In genomic region chr6:25290306-25291060, GRCh38 we compare ENCODE assay signal across 23 cellular contexts. TPM values are rescaled to one million over a fixed set of nuclear protein-coding genes. Genes with fewer than 3 reads are reported as not detected.
DNase-seq lines count a peak whose midpoint lies in the region; ATAC-seq, FAIRE-seq and TF ChIP-seq lines count a peak whose summit lies in the region.
"Had no signal": no experiment of that assay in that cellular context is flagged by ENCODE, and none has a peak within 500 bp of the region (broad histone marks: within the 10 kb centered on the region; RNA-seq: fewer than 3 reads in every experiment).

No MANE protein-coding gene starts in this region.

- no peak overlapping the region for H3K4me3 ChIP-seq in adipocyte (ENCODE audit: low read length)
- no peak overlapping the region for H3K4me3 ChIP-seq in tibial artery
- H3K4me3 ChIP-seq: K562, PC-9 had no signal

- no peaks in the 10 kb centered on the region for H3K9me3 Mint-ChIP-seq in endothelial cell (ENCODE audit: unreplicated experiment)
- H3K9me3 Mint-ChIP-seq in neural crest cell: no peaks in the 10 kb centered on the region
- H3K9me3 Mint-ChIP-seq: CD4-positive, CD25-positive, alpha-beta regulatory T cell; H9 had no signal

- H3K9me3 ChIP-seq in adipocyte (ENCODE audit: control insufficient read depth, low read length) (no peaks in the 10 kb centered on the region), tibial artery (no peaks in the 10 kb centered on the region)

- no peak overlapping the region for H3K4me3 Mint-ChIP-seq in endothelial cell (ENCODE audit: unreplicated experiment)
- H3K4me3 Mint-ChIP-seq in neural crest cell: no peak overlapping the region
- H3K4me3 Mint-ChIP-seq: CD4-positive, CD25-positive, alpha-beta regulatory T cell; H9 had no signal

- H3K27me3 Mint-ChIP-seq in endothelial cell (ENCODE audit: unreplicated experiment) (peaks cover 2% of the 10 kb centered on the region), neural crest cell (ENCODE audit: low read depth) (no peaks in the 10 kb centered on the region)

- peak overlapping the region; percentile 33 for H3K9ac ChIP-seq in adipocyte (ENCODE audit: low read length)

- DNase-seq in adipocyte (ENCODE audit: low read depth) (no peak), endothelial cell (ENCODE audit: low spot score) (no peak), neural crest cell (ENCODE audit: low read depth, low spot score) (no peak), tibial artery (no peak), anterior cingulate cortex (lab: John Stamatoyannopoulos, UW) (no peak), frontal cortex (ENCODE audit: low spot score in 2 of 2) (no peak)
- DNase-seq: CD4-positive, CD25-positive, alpha-beta regulatory T cell; DMS79; H9; MM.1S; NCI-H1092; NCI-H1436 treated with DMSO at 0.1 percent for 48 hours; NCI-H1930; NCI-H226; NCI-H510A treated with DMSO at 0.1 percent for 48 hours; NCI-H748 treated with DMSO at 0.1 percent for 48 hours; PC-9; RPMI8226; SIG-M5 had no signal

- peaks cover 32% of the 10 kb centered on the region for H3K4me1 ChIP-seq in adipocyte (ENCODE audit: control insufficient read depth, insufficient read depth, low read length)
- H3K4me1 ChIP-seq in tibial artery: peaks cover 0 to 98% (median 29%) of the 10 kb centered on the region in 4 donors

- no peak for ATAC-seq in GM18861 (IDR thresholded peaks at IDR 0.05; ENCODE audit: unreplicated experiment)
- ATAC-seq: HepG2, K562 had no signal

- H3K4me1 Mint-ChIP-seq in endothelial cell (ENCODE audit: unreplicated experiment) (peaks cover 18% of the 10 kb centered on the region), neural crest cell (no peaks in the 10 kb centered on the region)

- FAIRE-seq in frontal cortex (lab: Jason Lieb, UNC): no peak
- FAIRE-seq: HepG2, K562 had no signal

- intact Hi-C loops in tibial artery (cut with DNase I; ENCODE audit: low total_unique reads): no loop called here

- H3K27me3 ChIP-seq in adipocyte (replicated peaks; ENCODE audit: control insufficient read depth, insufficient read depth, low read length) (no peaks in the 10 kb centered on the region), tibial artery (no peaks in the 10 kb centered on the region)

- TF ChIP-seq CTCF in endothelial cell (IDR thresholded peaks at IDR 0.05; ENCODE audit: unreplicated experiment): no peak
- no peak for TF ChIP-seq CTCF in neural crest cell (conservative IDR thresholded peaks at IDR 0.05)
- TF ChIP-seq CTCF in tibial artery (IDR thresholded peaks at IDR 0.05): no peak

- H3K27ac Mint-ChIP-seq in endothelial cell (ENCODE audit: unreplicated experiment): peak overlapping the region; percentile 59
- H3K27ac Mint-ChIP-seq in neural crest cell (ENCODE audit: unreplicated experiment): peak overlapping the region; percentile 78
- H3K27ac Mint-ChIP-seq: CD4-positive, CD25-positive, alpha-beta regulatory T cell had no signal

- H3K27ac ChIP-seq in tibial artery: peak overlapping the region; percentile 41 to 91
- H3K27ac ChIP-seq: HL-60, PC-9 had no signal

- H3K36me3 ChIP-seq in adipocyte (ENCODE audit: control insufficient read depth, insufficient read depth, low read length, severe bottlenecking) (no peaks in the 10 kb centered on the region), tibial artery (peaks cover 0 to 6% (median 0%) of the 10 kb centered on the region in 3 donors)

- H3K36me3 Mint-ChIP-seq in endothelial cell (ENCODE audit: low read depth, unreplicated experiment) (peaks cover 5% of the 10 kb centered on the region), neural crest cell (ENCODE audit: low read depth) (no peaks in the 10 kb centered on the region)
- H3K36me3 Mint-ChIP-seq: CD4-positive, CD25-positive, alpha-beta regulatory T cell had no signal

RNA-seq across cellular contexts. Expression of gene CARMIL1, which starts 11.3 kb away (rescaled TPM):
- total RNA-seq in endothelial cell (ENCODE audit: unreplicated experiment) (32.5 TPM), neural crest cell (4.5 and 5.0 TPM in 2 replicates), frontal cortex (32.6 TPM)
